15 cellular contexts compared by ENCODE assay signal in the genomic region with DNA sequence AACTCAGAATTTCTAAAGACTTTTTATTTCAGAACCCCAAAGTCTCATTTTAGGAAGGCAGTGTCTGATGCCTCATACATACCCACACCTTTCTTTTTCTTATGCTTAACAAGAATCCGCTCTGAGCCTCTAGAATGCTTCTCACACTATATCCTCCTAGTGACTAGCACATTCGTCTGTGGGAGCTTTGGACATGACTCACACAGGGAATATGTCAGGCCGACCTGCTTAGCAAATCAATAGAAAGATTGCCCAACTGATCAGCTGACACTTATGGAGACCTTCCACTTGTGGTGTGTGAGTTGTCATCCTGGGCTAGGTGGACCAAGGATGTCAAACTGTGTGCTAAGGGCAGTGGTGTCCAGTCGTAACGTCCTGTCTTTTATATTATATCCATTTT.
DNase-seq lines count a peak whose midpoint lies in the region; ATAC-seq and TF ChIP-seq lines count a peak whose summit lies in the region.
"Had no signal": no experiment of that assay in that cellular context is flagged by ENCODE, and none has a peak within 500 bp of the region (broad histone marks: within the 10 kb centered on the region; RNA-seq: fewer than 3 reads in every experiment).

No MANE protein-coding gene starts in this region.

- H3K4me1 Mint-ChIP-seq in T-helper 2 cell treated with Interferon-gamma antibody and Interleukin-4, amounts not matched to agents 5 μg/mL and 100 μg/mL, for 36 hours (ENCODE audit: low read depth), result no peaks in the 10 kb centered on the region
- peaks cover 9% of the 10 kb centered on the region for H3K4me1 Mint-ChIP-seq in mesothelial cell of epicardium

- TF ChIP-seq CTCF in IMR-90 (conservative IDR thresholded peaks at IDR 0.05; ENCODE audit: low read depth, low read length) (no peak), mesothelial cell of epicardium (IDR thresholded peaks at IDR 0.05; ENCODE audit: unreplicated experiment) (no peak)

- no peak overlapping the region for H2BK20ac ChIP-seq in IMR-90 (ENCODE audit: low read depth, low read length)

- no peak overlapping the region for H3K4me3 Mint-ChIP-seq in T-helper 2 cell treated with Interferon-gamma antibody and Interleukin-4, amounts not matched to agents 5 μg/mL and 100 μg/mL, for 36 hours
- no peak overlapping the region for H3K4me3 Mint-ChIP-seq in mesothelial cell of epicardium

- H3K79me1 ChIP-seq in IMR-90 (ENCODE audit: low read depth in 1 of 2, low read length in 2 of 2), result no peaks in the 10 kb centered on the region

- peaks cover 10% of the 10 kb centered on the region for H3K27me3 Mint-ChIP-seq in T-helper 2 cell treated with Interferon-gamma antibody and Interleukin-4, amounts not matched to agents 5 μg/mL and 100 μg/mL, for 36 hours (ENCODE audit: low read depth)
- no peaks in the 10 kb centered on the region for H3K27me3 Mint-ChIP-seq in mesothelial cell of epicardium (ENCODE audit: low read depth)

- no peaks in the 10 kb centered on the region for H3K9me3 ChIP-seq in IMR-90 (ENCODE audit: control insufficient read depth, insufficient read depth, low read length)
- no peaks in the 10 kb centered on the region for H3K9me3 ChIP-seq in adipocyte (ENCODE audit: control insufficient read depth, low read length)
- H3K9me3 ChIP-seq: BLaER1, neutrophil had no signal

- no peak overlapping the region for H4K5ac ChIP-seq in IMR-90 (ENCODE audit: low read depth, low read length)

- WGBS in IMR-90 (ENCODE audit: extremely low coverage in 2 of 2, insufficient read length in 1 of 2), 2 experiments, result no CpG with 5 or more reads among the region's 5 CpGs

- H3K56ac ChIP-seq in IMR-90 (ENCODE audit: extremely low read depth, insufficient read depth, low read length), result no peak overlapping the region

- ATAC-seq in IMR-90 (ENCODE audit: low read depth), result no peak
- ATAC-seq: activated CD4-positive, CD25-positive, alpha-beta regulatory T cell treated with anti-CD3 and anti-CD28 coated beads, Interleukin-2, amount 50 U/mL, for 24 hours; Right ventricle myocardium inferior had no signal

- no peak overlapping the region for H3K27ac Mint-ChIP-seq in T-helper 2 cell treated with Interferon-gamma antibody and Interleukin-4, amounts not matched to agents 5 μg/mL and 100 μg/mL, for 36 hours
- H3K27ac Mint-ChIP-seq in mesothelial cell of epicardium, result no peak overlapping the region

- TF ChIP-seq POLR2A in IMR-90 (IDR thresholded peaks at IDR 0.05; ENCODE audit: low read depth, low read length), result no peak

- H2AFZ ChIP-seq in IMR-90 (replicated peaks; ENCODE audit: low read length, poor library complexity), result no peak overlapping the region

- no peaks in the 10 kb centered on the region for H3K36me3 Mint-ChIP-seq in T-helper 2 cell treated with Interferon-gamma antibody and Interleukin-4, amounts not matched to agents 5 μg/mL and 100 μg/mL, for 36 hours (ENCODE audit: low read depth)
- peaks cover 2% of the 10 kb centered on the region for H3K36me3 Mint-ChIP-seq in mesothelial cell of epicardium

- no peak overlapping the region for H3K27ac ChIP-seq in IMR-90 (ENCODE audit: insufficient read depth, low read length)
- H3K27ac ChIP-seq: BLaER1, HL-60, neutrophil had no signal

- no peaks in the 10 kb centered on the region for H3K9me3 Mint-ChIP-seq in T-helper 2 cell treated with Interferon-gamma antibody and Interleukin-4, amounts not matched to agents 5 μg/mL and 100 μg/mL, for 36 hours
- peaks cover 3% of the 10 kb centered on the region for H3K9me3 Mint-ChIP-seq in mesothelial cell of epicardium

- POLR2A ChIA-PET in IMR-90 (lab: Charles Lee; ENCODE audit: unreplicated experiment), result no interaction called here

- H2AK5ac ChIP-seq in IMR-90 (ENCODE audit: low read depth, low read length), result no peak overlapping the region

- dilution Hi-C loops in IMR-90 (cut with HindIII; ENCODE audit: low sequenced_read_pairs, unreplicated experiment), result no loop called here

- no peaks in the 10 kb centered on the region for H3K27me3 ChIP-seq in IMR-90 (ENCODE audit: control insufficient read depth, insufficient read depth, low read length)
- peaks cover 34% of the 10 kb centered on the region for H3K27me3 ChIP-seq in adipocyte (replicated peaks; ENCODE audit: control insufficient read depth, insufficient read depth, low read length)
- H3K27me3 ChIP-seq: BLaER1 had no signal

- H3K4me3 ChIP-seq in IMR-90 (ENCODE audit: insufficient read depth, low read depth, low read length) (no peak overlapping the region), adipocyte (ENCODE audit: low read length) (no peak overlapping the region)
- H3K4me3 ChIP-seq: BLaER1 had no signal

- no peak overlapping the region for H3K14ac ChIP-seq in IMR-90 (replicated peaks; ENCODE audit: low read depth, low read length)

- CTCF ChIA-PET in IMR-90 (lab: Yijun Ruan, JAX), result no interaction called here

- H3K23ac ChIP-seq in IMR-90 (ENCODE audit: low read depth, low read length), result no peak overlapping the region

- TF ChIP-seq RAD21 in IMR-90 (IDR thresholded peaks at IDR 0.05; ENCODE audit: low read length), result no peak

- no peak overlapping the region for H4K91ac ChIP-seq in IMR-90 (ENCODE audit: insufficient read depth, low read depth, low read length)

- H3K9me1 ChIP-seq in IMR-90 (ENCODE audit: insufficient read depth, low read length), result no peaks in the 10 kb centered on the region

- H3K9ac ChIP-seq in IMR-90 (ENCODE audit: low read depth, low read length) (no peak overlapping the region), adipocyte (ENCODE audit: low read length) (no peak overlapping the region)
- H3K9ac ChIP-seq: BLaER1 had no signal

- DNase-seq in AG08396 (ENCODE audit: low spot score) (peak; percentile 67), IMR-90 (peak; percentile 56), adipocyte (ENCODE audit: low read depth) (peak; percentile 89), iris pigment epithelial cell (ENCODE audit: low read depth) (peak; percentile 99), NAMALWA (ENCODE audit: low spot score) (no peak), Kasumi-1 (lab: John Stamatoyannopoulos, UW) (no peak), mesothelial cell of epicardium (ENCODE audit: low spot score in 2 of 2, unreplicated experiment in 2 of 2) (no peak)
- no peak for DNase-seq in T-helper 2 cell treated with Interferon-gamma antibody and Interleukin-4, amounts not matched to agents 5 μg/mL and 100 μg/mL, for 36 hours (ENCODE audit: low spot score)
- DNase-seq: activated naive CD4-positive, alpha-beta T cell treated with anti-CD3 and anti-CD28 coated beads, Interleukin-2, amount 50 U/mL, for 16 hours; NCI-H2107 had no signal

- BruUV-seq in IMR-90 (replicated peaks; lab: Mats Ljungman, UMichigan), result no TSS peak

- no peak overlapping the region for H3K4me2 ChIP-seq in IMR-90 (ENCODE audit: low read depth, low read length)
- H3K4me2 ChIP-seq: BLaER1 had no signal

- no peak overlapping the region for H2BK5ac ChIP-seq in IMR-90 (ENCODE audit: low read depth, low read length, poor library complexity, severe bottlenecking)

- no peak overlapping the region for H4K8ac ChIP-seq in IMR-90 (ENCODE audit: low read depth in 2 of 2, low read length in 2 of 2)

- no peak overlapping the region for H3K4ac ChIP-seq in IMR-90 (ENCODE audit: low read depth, low read length)

- H3K36me3 ChIP-seq in IMR-90 (ENCODE audit: control insufficient read depth, insufficient read depth, low read length) (no peaks in the 10 kb centered on the region), adipocyte (ENCODE audit: control insufficient read depth, insufficient read depth, low read length, severe bottlenecking) (no peaks in the 10 kb centered on the region)
- H3K36me3 ChIP-seq: BLaER1, neutrophil had no signal

- H2AK9ac ChIP-seq in IMR-90 (replicated peaks; ENCODE audit: low read depth, low read length, poor library complexity), result no peak overlapping the region

- no peaks in the 10 kb centered on the region for H4K20me1 ChIP-seq in IMR-90 (ENCODE audit: insufficient read depth, low read length)
- H4K20me1 ChIP-seq: BLaER1 had no signal

- H3K18ac ChIP-seq in IMR-90 (ENCODE audit: low read depth, low read length), result no peak overlapping the region

- H2BK120ac ChIP-seq in IMR-90 (ENCODE audit: low read depth, low read length), result no peak overlapping the region

- H2BK15ac ChIP-seq in IMR-90 (ENCODE audit: low read depth, low read length), result no peak overlapping the region

- in situ Hi-C loops in IMR-90 (cut with MboI; ENCODE audit: low sequenced_read_pairs), result no loop called here

- intact Hi-C loops in IMR-90 (cut with micrococcal nuclease), result no loop called here

- H3K4me1 ChIP-seq in IMR-90 (ENCODE audit: control insufficient read depth, insufficient read depth, low read length), result no peaks in the 10 kb centered on the region
- peaks cover 5% of the 10 kb centered on the region for H3K4me1 ChIP-seq in adipocyte (ENCODE audit: control insufficient read depth, insufficient read depth, low read length)
- H3K4me1 ChIP-seq: BLaER1 had no signal

TF ChIP-seq in IMR-90, 13 proteins besides CTCF, POLR2A, EP300 and RAD21:
- TF ChIP-seq, protein P1, sequence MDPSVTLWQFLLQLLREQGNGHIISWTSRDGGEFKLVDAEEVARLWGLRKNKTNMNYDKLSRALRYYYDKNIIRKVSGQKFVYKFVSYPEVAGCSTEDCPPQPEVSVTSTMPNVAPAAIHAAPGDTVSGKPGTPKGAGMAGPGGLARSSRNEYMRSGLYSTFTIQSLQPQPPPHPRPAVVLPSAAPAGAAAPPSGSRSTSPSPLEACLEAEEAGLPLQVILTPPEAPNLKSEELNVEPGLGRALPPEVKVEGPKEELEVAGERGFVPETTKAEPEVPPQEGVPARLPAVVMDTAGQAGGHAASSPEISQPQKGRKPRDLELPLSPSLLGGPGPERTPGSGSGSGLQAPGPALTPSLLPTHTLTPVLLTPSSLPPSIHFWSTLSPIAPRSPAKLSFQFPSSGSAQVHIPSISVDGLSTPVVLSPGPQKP (IDR thresholded peaks at IDR 0.05; ENCODE audit: borderline replicate concordance, low read depth, low read length), result no peak
- TF ChIP-seq CEBPB (IDR thresholded peaks at IDR 0.05; ENCODE audit: low read depth, low read length), result peak; percentile 65

Comparison
In these comparisons a context has a peak if more than half of its experiments do, and no peak if none do; other contexts are left out.
1. DNase-seq: peak in AG08396 (single experiment), IMR-90 (single experiment), adipocyte (single experiment) and iris pigment epithelial cell (single experiment); none in T-helper 2 cell treated with Interferon-gamma antibody and Interleukin-4, amounts not matched to agents 5 μg/mL and 100 μg/mL, for 36 hours (single experiment), NAMALWA (single experiment), Kasumi-1 (0 of 2) and mesothelial cell of epicardium (0 of 2).